ENCODE assay signal across 1 cellular context in genomic region chr1:40894858-40895257, GRCh38. TPM values are rescaled to one million over a fixed set of nuclear protein-coding genes. Genes with fewer than 3 reads are reported as not detected.
"Had no signal": no experiment of that assay in that cellular context is flagged by ENCODE, and none has a peak within 500 bp of the region (broad histone marks: within the 10 kb centered on the region; RNA-seq: fewer than 3 reads in every experiment).

No MANE protein-coding gene starts in this region.

RNA-seq across cellular contexts. Expression of gene CITED4, which starts 32.7 kb away (rescaled TPM):
- total RNA-seq: HT1080 had no signal
